ENCODE assay signal across 14 cellular contexts in genomic region chr1:61887076-61887867, GRCh38.
DNase-seq lines count a peak whose midpoint lies in the region; FAIRE-seq and TF ChIP-seq lines count a peak whose summit lies in the region.
"Had no signal": no experiment of that assay in that cellular context is flagged by ENCODE, and none has a peak within 500 bp of the region (broad histone marks: within the 10 kb centered on the region; RNA-seq: fewer than 3 reads in every experiment).

No MANE protein-coding gene starts in this region.

- H3K27ac Mint-ChIP-seq in Calu3 (ENCODE audit: unreplicated experiment): no peak overlapping the region
- H3K27ac Mint-ChIP-seq: activated naive CD4-positive, alpha-beta T cell treated with anti-CD3 and anti-CD28 coated beads for 36 hours; dendritic cell treated with granulocyte-macrophage colony-stimulating factor and Interleukin-4, amounts not matched to agents 40 ng/mL and 50 ng/mL, for 4 days; T-cell had no signal

- POLR2A ChIA-PET in GM10248 (lab: Yijun Ruan, JAX): no interaction called here

- DNase-seq in Caki2 (ENCODE audit: low read depth): peak; percentile 94
- peak; percentile 90 for DNase-seq in NCI-H2029 (lab: John Stamatoyannopoulos, UW)
- no peak for DNase-seq in ascending aorta (ENCODE audit: low spot score in 2 of 2)
- DNase-seq in kidney: no peak
- DNase-seq in GM10248 (ENCODE audit: extremely low spot score): no peak
- no peak for DNase-seq in GM19239 (ENCODE audit: insufficient read length, low spot score)
- no peak for DNase-seq in Calu3
- DNase-seq in HAP-1 (ENCODE audit: low spot score in 2 of 2): no peak
- DNase-seq: activated CD4-positive, alpha-beta T cell treated with anti-CD3 and anti-CD28 coated beads, Interleukin-2, amount 50 U/mL, for 1 hour; activated naive CD4-positive, alpha-beta T cell treated with anti-CD3 and anti-CD28 coated beads for 36 hours; DND-41; OCI-M1; T-cell had no signal

- H3K36me3 ChIP-seq in ascending aorta (no peaks in the 10 kb centered on the region), kidney (ENCODE audit: control insufficient read depth in 1 of 2, insufficient read depth in 2 of 2, low read length in 2 of 2) (peaks cover 11 to 12% of the 10 kb centered on the region in 2 donors), HAP-1 (replicated peaks) (no peaks in the 10 kb centered on the region; the same call in 1 of the 2 replicates)

- H3K4me3 ChIP-seq in ascending aorta (no peak overlapping the region), kidney (ENCODE audit: low read length in 2 of 2) (no peak overlapping the region), HAP-1 (no peak overlapping the region)

- peak overlapping the region; percentile 29 to 75 for H3K27ac ChIP-seq in ascending aorta
- peak overlapping the region; percentile 9 to 35 for H3K27ac ChIP-seq in kidney (ENCODE audit: low read depth in 2 of 2, low read length in 2 of 2)

- CTCF ChIA-PET in GM10248 (lab: Yijun Ruan, JAX) (no interaction called here), Calu3 (lab: Charles Lee) (interaction anchor here (0.8 kb wide), 1 partner anchor 12 kb away, joined by 3 read pairs; no protein-coding TSS in a partner anchor)

- peaks cover 4% of the 10 kb centered on the region for H3K9me3 Mint-ChIP-seq in Calu3 (ENCODE audit: low read depth, unreplicated experiment)
- H3K9me3 Mint-ChIP-seq: activated naive CD4-positive, alpha-beta T cell treated with anti-CD3 and anti-CD28 coated beads for 36 hours; dendritic cell treated with granulocyte-macrophage colony-stimulating factor and Interleukin-4, amounts not matched to agents 40 ng/mL and 50 ng/mL, for 4 days had no signal

- H3K9ac ChIP-seq in kidney (ENCODE audit: low read length in 2 of 2): no peak overlapping the region

- peaks cover 7% of the 10 kb centered on the region for H3K36me3 Mint-ChIP-seq in Calu3 (ENCODE audit: insufficient read depth, unreplicated experiment)

- H3K27me3 ChIP-seq in ascending aorta (no peaks in the 10 kb centered on the region), HAP-1 (ENCODE audit: low read depth) (no peaks in the 10 kb centered on the region)

- H3K4me1 ChIP-seq in ascending aorta (peaks cover 0 to 23% of the 10 kb centered on the region in 2 donors), kidney (ENCODE audit: control insufficient read depth in 1 of 2, insufficient read depth in 1 of 2, low read depth in 1 of 2, low read length in 2 of 2) (peaks cover 6 to 10% of the 10 kb centered on the region in 2 donors), HAP-1 (no peaks in the 10 kb centered on the region)

- H3K9me3 ChIP-seq in ascending aorta (no peaks in the 10 kb centered on the region), kidney (ENCODE audit: control insufficient read depth in 1 of 2, low read length in 2 of 2) (no peaks in the 10 kb centered on the region), HAP-1 (no peaks in the 10 kb centered on the region)

- intact Hi-C loops in ascending aorta (cut with DNase I) (no loop called here), kidney (cut with DNase I) (no loop called here), Calu3 (cut with micrococcal nuclease; ENCODE audit: unreplicated experiment) (no loop called here)

- no peaks in the 10 kb centered on the region for H3K27me3 Mint-ChIP-seq in Calu3 (ENCODE audit: unreplicated experiment)
- H3K27me3 Mint-ChIP-seq: dendritic cell treated with granulocyte-macrophage colony-stimulating factor and Interleukin-4, amounts not matched to agents 40 ng/mL and 50 ng/mL, for 4 days; T-cell had no signal

- TF ChIP-seq CTCF in ascending aorta (IDR thresholded peaks at IDR 0.05) (no peak), kidney (IDR thresholded peaks at IDR 0.05; ENCODE audit: borderline replicate concordance, extremely low read depth, insufficient read depth) (no peak), GM10248 (IDR thresholded peaks at IDR 0.05; ENCODE audit: control extremely low read depth, extremely low read depth, low read depth, missing control alignments) (no peak), Calu3 (IDR thresholded peaks at IDR 0.05; ENCODE audit: unreplicated experiment) (no peak)

- FAIRE-seq in kidney (lab: Jason Lieb, UNC) (no peak), GM19239 (lab: Jason Lieb, UNC) (no peak)

- H3K4me1 Mint-ChIP-seq in Calu3 (ENCODE audit: low read depth, unreplicated experiment): peaks cover 8% of the 10 kb centered on the region
- H3K4me1 Mint-ChIP-seq: T-cell had no signal

- H3K4me3 Mint-ChIP-seq in Calu3 (ENCODE audit: low read depth, unreplicated experiment): no peak overlapping the region
- H3K4me3 Mint-ChIP-seq: activated naive CD4-positive, alpha-beta T cell treated with anti-CD3 and anti-CD28 coated beads for 36 hours; dendritic cell treated with granulocyte-macrophage colony-stimulating factor and Interleukin-4, amounts not matched to agents 40 ng/mL and 50 ng/mL, for 4 days; T-cell had no signal

- BruUV-seq in Calu3 (replicated peaks; lab: Mats Ljungman, UMichigan): no TSS peak

- in situ Hi-C loops in Caki2 (cut with HindIII; ENCODE audit: low pct_unique_long_range_greater_than_20kb, low sequenced_read_pairs): no loop called here
- in situ Hi-C loops in HAP-1 (cut with MboI; ENCODE audit: low sequenced_read_pairs): no loop called here

Comparison
In these comparisons a context has a peak if more than half of its experiments do, and no peak if none do; other contexts are left out.
1. DNase-seq: peak in Caki2 (single experiment) and NCI-H2029 (single experiment); none in ascending aorta (0 of 2), kidney (single experiment), GM10248 (single experiment), GM19239 (single experiment), Calu3 (single experiment) and HAP-1 (0 of 2).